Comparison of ENCODE assay signal across 1 cellular context in the genomic region with DNA sequence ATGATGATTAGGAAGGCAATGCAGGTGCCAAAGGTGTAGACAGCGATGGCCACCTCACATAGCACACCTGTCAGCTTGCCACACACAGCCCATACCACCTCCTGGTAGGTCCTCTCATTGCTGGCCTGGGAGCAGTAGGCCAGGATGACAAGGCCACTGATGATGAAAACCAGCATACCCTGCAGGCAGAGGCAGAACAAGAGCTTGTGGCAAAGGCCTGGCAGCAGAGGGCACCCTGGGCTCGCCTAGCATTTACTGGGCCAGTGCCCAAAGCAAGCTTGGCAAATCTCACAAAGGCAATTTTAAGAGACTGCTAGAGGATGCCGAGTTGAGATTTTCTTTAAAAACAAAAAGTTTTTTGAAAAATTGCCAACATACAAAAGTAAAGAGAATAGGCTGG.
TF ChIP-seq lines count a peak whose summit lies in the region.

No MANE protein-coding gene starts in this region.

TF ChIP-seq in A549, 52 proteins besides CTCF, POLR2A, EP300 and RAD21 (continued from another document):
- TF ChIP-seq, protein P1, sequence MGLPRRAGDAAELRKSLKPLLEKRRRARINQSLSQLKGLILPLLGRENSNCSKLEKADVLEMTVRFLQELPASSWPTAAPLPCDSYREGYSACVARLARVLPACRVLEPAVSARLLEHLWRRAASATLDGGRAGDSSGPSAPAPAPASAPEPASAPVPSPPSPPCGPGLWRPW (IDR thresholded peaks at IDR 0.05), result no peak
